10 cellular contexts compared by ENCODE assay signal in the genomic region with DNA sequence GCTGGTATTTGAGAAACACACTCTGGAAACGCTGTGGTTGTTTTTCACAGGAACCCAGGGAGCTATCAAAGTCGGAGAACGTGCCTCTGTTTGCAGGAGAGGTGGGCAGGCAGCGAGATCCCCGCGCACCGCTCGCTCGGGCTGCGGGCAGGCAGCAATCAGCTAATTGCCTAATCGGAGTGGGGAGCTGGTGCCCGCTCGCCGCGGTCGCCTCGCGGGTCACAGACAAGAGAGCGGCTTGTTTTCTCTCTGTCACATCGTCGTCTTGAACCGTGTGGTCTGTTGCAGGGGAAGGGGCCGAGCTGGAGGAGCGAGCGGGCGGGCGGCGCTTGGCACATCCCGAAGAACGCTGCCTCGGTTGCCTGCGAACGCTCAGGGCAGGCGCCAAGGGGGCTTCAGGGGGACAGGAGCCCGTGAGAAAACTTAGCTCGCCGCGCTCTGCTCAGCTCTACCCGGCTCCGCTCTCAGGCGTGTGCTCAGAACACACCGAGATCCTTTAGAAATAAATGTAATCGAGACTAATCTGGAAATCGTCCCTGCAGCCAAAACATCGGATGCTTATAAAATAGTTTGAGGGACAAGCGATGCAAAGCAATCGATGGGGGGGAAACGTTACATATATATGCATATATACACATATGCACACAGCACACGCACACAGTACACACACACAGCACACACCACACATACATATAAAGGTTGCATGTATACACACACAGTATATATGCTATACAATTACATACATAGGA.
DNase-seq lines count a peak whose midpoint lies in the region; ATAC-seq, FAIRE-seq and TF ChIP-seq lines count a peak whose summit lies in the region.
"Had no signal": no experiment of that assay in that cellular context is flagged by ENCODE, and none has a peak within 500 bp of the region (broad histone marks: within the 10 kb centered on the region; RNA-seq: fewer than 3 reads in every experiment).

No MANE protein-coding gene starts in this region.

- no peaks in the 10 kb centered on the region for H3K79me2 ChIP-seq in GM23248 (ENCODE audit: insufficient read depth)

- no peaks in the 10 kb centered on the region for H3K9me3 Mint-ChIP-seq in activated T-helper 2 cell treated with anti-CD3 and anti-CD28 coated beads, Interferon-gamma antibody, Interleukin-2, Interleukin-4, amounts not matched to agents 10 μg/mL and 5 μg/mL and 100 μg/mL, durations not matched to agents 14 hours and 24 hours and 36 hours

- H2AFZ ChIP-seq in GM23248 = peak overlapping the region; percentile 53

- H3K4me1 Mint-ChIP-seq in activated T-helper 2 cell treated with anti-CD3 and anti-CD28 coated beads, Interferon-gamma antibody, Interleukin-2, Interleukin-4, amounts not matched to agents 10 μg/mL and 5 μg/mL and 100 μg/mL, durations not matched to agents 14 hours and 24 hours and 36 hours (ENCODE audit: low read depth) = peaks cover 3% of the 10 kb centered on the region

- 4 to 6% methylated on average over 47 to 49 of the region's 49 CpGs for WGBS in GM23248 (ENCODE audit: low coverage in 1 of 2, low lambda C conversion rate in 2 of 2, missing lambda C conversion rate in 2 of 2), 2 experiments
- 4% methylated on average over 49 of the region's 49 CpGs for WGBS in right cardiac atrium

- DNase-seq in GM23248 (peak; percentile 24), right cardiac atrium (peak in 1 of 3 donors; percentile 27), retina (peak; percentile 88), GM12891 (ENCODE audit: insufficient read length, low spot score) (no peak)
- DNase-seq in stimulated activated CD4-positive, alpha-beta T cell treated with anti-CD3 and anti-CD28 coated beads, Interleukin-1b, Interleukin-23, amount 100 ng/mL, for 48 hours = no peak
- no peak for DNase-seq in activated T-helper 2 cell treated with anti-CD3 and anti-CD28 coated beads, Interferon-gamma antibody, Interleukin-2, Interleukin-4, amounts not matched to agents 10 μg/mL and 5 μg/mL and 100 μg/mL, durations not matched to agents 14 hours and 24 hours and 36 hours (ENCODE audit: low spot score)
- DNase-seq: MG63 had no signal

- ATAC-seq in SK-N-SH treated with all-trans-retinoic acid at 6 μM for 48 hours (peak; percentile 66), right cardiac atrium (no peak), GM19467 (IDR thresholded peaks at IDR 0.05; ENCODE audit: unreplicated experiment) (no peak)
- ATAC-seq: GM12878 had no signal

- no peaks in the 10 kb centered on the region for H3K36me3 Mint-ChIP-seq in activated T-helper 2 cell treated with anti-CD3 and anti-CD28 coated beads, Interferon-gamma antibody, Interleukin-2, Interleukin-4, amounts not matched to agents 10 μg/mL and 5 μg/mL and 100 μg/mL, durations not matched to agents 14 hours and 24 hours and 36 hours (ENCODE audit: low read depth)

- no peaks in the 10 kb centered on the region; the same call in 1 of the 2 replicates for H3K9me2 ChIP-seq in GM23248 (ENCODE audit: insufficient read depth)

- H3K27ac Mint-ChIP-seq in activated T-helper 2 cell treated with anti-CD3 and anti-CD28 coated beads, Interferon-gamma antibody, Interleukin-2, Interleukin-4, amounts not matched to agents 10 μg/mL and 5 μg/mL and 100 μg/mL, durations not matched to agents 14 hours and 24 hours and 36 hours = no peak overlapping the region

- H3K27ac ChIP-seq in GM23248 (no peak overlapping the region), right cardiac atrium (ENCODE audit: low read length) (no peak overlapping the region)

- no peaks in the 10 kb centered on the region for H3F3A ChIP-seq in GM23248 (ENCODE audit: insufficient read depth)

- H3K9me3 ChIP-seq in GM23248 (ENCODE audit: low read depth) = peaks cover 7% of the 10 kb centered on the region
- no peaks in the 10 kb centered on the region for H3K9me3 ChIP-seq in right cardiac atrium (ENCODE audit: control insufficient read depth, low read length)
- H3K9me3 ChIP-seq: MG63 had no signal

- FAIRE-seq in GM12891 (lab: Jason Lieb, UNC) = no peak
- FAIRE-seq: GM12878 had no signal

- in situ Hi-C loops in GM23248 (cut with MboI) = no loop called here

- TF ChIP-seq POLR2A in GM12891 (IDR thresholded peaks at IDR 0.05; ENCODE audit: low read depth, low read length) = no peak

- no peak overlapping the region for H3K9ac ChIP-seq in GM23248

- peaks cover 76% of the 10 kb centered on the region for H3K27me3 ChIP-seq in GM23248 (replicated peaks; ENCODE audit: insufficient read depth)
- peaks cover 5% of the 10 kb centered on the region for H3K27me3 ChIP-seq in right cardiac atrium (ENCODE audit: control insufficient read depth, insufficient read depth)

- H3K4me1 ChIP-seq in GM23248 (ENCODE audit: insufficient read depth) (0 out of 2 replicates have a peak, but pooled peaks cover 4% of the 10 kb centered on the region), right cardiac atrium (ENCODE audit: control insufficient read depth, insufficient read depth, low read length) (no peaks in the 10 kb centered on the region)

- no peaks in the 10 kb centered on the region for H3K36me3 ChIP-seq in GM23248 (ENCODE audit: low read depth)
- H3K36me3 ChIP-seq: MG63 had no signal

- peak overlapping the region; percentile 62 for H3K4me2 ChIP-seq in GM23248 (ENCODE audit: unreplicated experiment)

- H3K4me3 Mint-ChIP-seq in activated T-helper 2 cell treated with anti-CD3 and anti-CD28 coated beads, Interferon-gamma antibody, Interleukin-2, Interleukin-4, amounts not matched to agents 10 μg/mL and 5 μg/mL and 100 μg/mL, durations not matched to agents 14 hours and 24 hours and 36 hours (ENCODE audit: low read depth) = no peak overlapping the region

- H3K4me3 ChIP-seq in GM23248 = peak overlapping the region; percentile 45
- peak overlapping the region; percentile 18 for H3K4me3 ChIP-seq in right cardiac atrium (ENCODE audit: low read length)
- H3K4me3 ChIP-seq: GM12878, MG63 had no signal

- H3K27me3 Mint-ChIP-seq in activated T-helper 2 cell treated with anti-CD3 and anti-CD28 coated beads, Interferon-gamma antibody, Interleukin-2, Interleukin-4, amounts not matched to agents 10 μg/mL and 5 μg/mL and 100 μg/mL, durations not matched to agents 14 hours and 24 hours and 36 hours (ENCODE audit: low read depth) = peaks cover 62% of the 10 kb centered on the region

- intact Hi-C loops in right cardiac atrium (cut with DNase I) = no loop called here
- intact Hi-C loops in activated T-helper 2 cell treated with anti-CD3 and anti-CD28 coated beads, Interferon-gamma antibody, Interleukin-2, Interleukin-4, amounts not matched to agents 10 μg/mL and 5 μg/mL and 100 μg/mL, durations not matched to agents 14 hours and 24 hours and 36 hours (cut with micrococcal nuclease) = loop anchor here (2.0 kb wide), 1 partner anchor 203 kb away; no protein-coding TSS in a partner anchor

- H4K20me1 ChIP-seq in GM23248 (ENCODE audit: insufficient read depth) = no peaks in the 10 kb centered on the region

TF ChIP-seq in SK-N-SH treated with all-trans-retinoic acid at 6 μM for 48 hours, 23 proteins besides CTCF, POLR2A, EP300 and RAD21 (continues in another document):
- TF ChIP-seq ZC3H10 (CRISPR knock-in tag; IDR thresholded peaks at IDR 0.05) (no peak), ARNTL (CRISPR knock-in tag; IDR thresholded peaks at IDR 0.05; ENCODE audit: borderline replicate concordance, low read depth) (no peak), GLIS3 (CRISPR knock-in tag; IDR thresholded peaks at IDR 0.05) (no peak), SNAI2 (CRISPR knock-in tag; IDR thresholded peaks at IDR 0.05) (no peak), TCF4 (CRISPR knock-in tag; IDR thresholded peaks at IDR 0.05; ENCODE audit: borderline replicate concordance) (no peak), ZFP3 (CRISPR knock-in tag; IDR thresholded peaks at IDR 0.05) (no peak), ESRRG (CRISPR knock-in tag; IDR thresholded peaks at IDR 0.05) (no peak)
- TF ChIP-seq, protein P1, sequence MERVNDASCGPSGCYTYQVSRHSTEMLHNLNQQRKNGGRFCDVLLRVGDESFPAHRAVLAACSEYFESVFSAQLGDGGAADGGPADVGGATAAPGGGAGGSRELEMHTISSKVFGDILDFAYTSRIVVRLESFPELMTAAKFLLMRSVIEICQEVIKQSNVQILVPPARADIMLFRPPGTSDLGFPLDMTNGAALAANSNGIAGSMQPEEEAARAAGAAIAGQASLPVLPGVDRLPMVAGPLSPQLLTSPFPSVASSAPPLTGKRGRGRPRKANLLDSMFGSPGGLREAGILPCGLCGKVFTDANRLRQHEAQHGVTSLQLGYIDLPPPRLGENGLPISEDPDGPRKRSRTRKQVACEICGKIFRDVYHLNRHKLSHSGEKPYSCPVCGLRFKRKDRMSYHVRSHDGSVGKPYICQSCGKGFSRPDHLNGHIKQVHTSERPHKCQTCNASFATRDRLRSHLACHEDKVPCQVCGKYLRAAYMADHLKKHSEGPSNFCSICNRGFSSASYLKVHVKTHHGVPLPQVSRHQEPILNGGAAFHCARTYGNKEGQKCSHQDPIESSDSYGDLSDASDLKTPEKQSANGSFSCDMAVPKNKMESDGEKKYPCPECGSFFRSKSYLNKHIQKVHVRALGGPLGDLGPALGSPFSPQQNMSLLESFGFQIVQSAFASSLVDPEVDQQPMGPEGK (CRISPR knock-in tag; IDR thresholded peaks at IDR 0.05; ENCODE audit: borderline replicate concordance) = no peak

TF ChIP-seq in GM12891, 5 proteins besides CTCF, POLR2A, EP300 and RAD21:
- TF ChIP-seq POLR2AphosphoS5 (IDR thresholded peaks at IDR 0.05; ENCODE audit: low read depth, low read length) = no peak
- TF ChIP-seq PAX5 (IDR thresholded peaks at IDR 0.05; ENCODE audit: insufficient read depth, low read length, severe bottlenecking) = no peak
- TF ChIP-seq POU2F2 (IDR thresholded peaks at IDR 0.05; ENCODE audit: low read depth, low read length) = no peak
- TF ChIP-seq SPI1 (IDR thresholded peaks at IDR 0.05; ENCODE audit: low read depth, low read length) = no peak
- TF ChIP-seq TAF1 (IDR thresholded peaks at IDR 0.05; ENCODE audit: low read depth, low read length) = no peak

Comparison
In these comparisons a context has a peak if more than half of its experiments do, and no peak if none do; other contexts are left out.
1. DNase-seq: peak in GM23248 (single experiment) and retina (single experiment); none in GM12891 (single experiment), stimulated activated CD4-positive, alpha-beta T cell treated with anti-CD3 and anti-CD28 coated beads, Interleukin-1b, Interleukin-23, amount 100 ng/mL, for 48 hours (single experiment) and activated T-helper 2 cell treated with anti-CD3 and anti-CD28 coated beads, Interferon-gamma antibody, Interleukin-2, Interleukin-4, amounts not matched to agents 10 μg/mL and 5 μg/mL and 100 μg/mL, durations not matched to agents 14 hours and 24 hours and 36 hours (single experiment).